In genomic region chr12:93098077-93098476, GRCh38 we compare ENCODE assay signal across 8 cellular contexts.
DNase-seq lines count a peak whose midpoint lies in the region; ATAC-seq, FAIRE-seq and TF ChIP-seq lines count a peak whose summit lies in the region.

No MANE protein-coding gene starts in this region.

- 43 to 48% methylated on average over 2 of the region's 2 CpGs for WGBS in esophagus squamous epithelium, 2 donors

- H3K27ac ChIP-seq in esophagus squamous epithelium (no peak overlapping the region), upper lobe of right lung (no peak overlapping the region)

- DNase-seq in AML-193 (lab: John Stamatoyannopoulos, UW) (peak; percentile 92 to 94), GM19239 (ENCODE audit: insufficient read length, low spot score) (peak; percentile 22), NCI-H774 (lab: John Stamatoyannopoulos, UW) (peak; percentile 26), esophagus squamous epithelium (lab: John Stamatoyannopoulos, UW) (peak; percentile 13), omental fat pad (ENCODE audit: low spot score) (peak; percentile 72), upper lobe of right lung (peak; percentile 65)
- DNase-seq in activated CD8-positive, alpha-beta memory T cell treated with anti-CD3 and anti-CD28 coated beads, Interleukin-2, amount 50 U/mL, for 1 hour (ENCODE audit: extremely low read depth): peak; percentile 17

- intact Hi-C loops in esophagus squamous epithelium (cut with DNase I): no loop called here
- intact Hi-C loops in upper lobe of right lung (cut with DNase I): no loop called here

- ATAC-seq in omental fat pad (ENCODE audit: low FRiP score): no peak
- ATAC-seq in upper lobe of right lung: peak; percentile 96
- no peak for ATAC-seq in HG03571 (IDR thresholded peaks at IDR 0.05; ENCODE audit: unreplicated experiment)

- TF ChIP-seq POLR2A in esophagus squamous epithelium (IDR thresholded peaks at IDR 0.05): no peak

- H3K4me3 ChIP-seq in esophagus squamous epithelium (no peak overlapping the region), upper lobe of right lung (no peak overlapping the region)

- no peaks in the 10 kb centered on the region for H3K9me3 ChIP-seq in esophagus squamous epithelium
- H3K9me3 ChIP-seq in upper lobe of right lung: no peaks in the 10 kb centered on the region

- H3K27me3 ChIP-seq in esophagus squamous epithelium (no peaks in the 10 kb centered on the region), upper lobe of right lung (no peaks in the 10 kb centered on the region)

- H3K36me3 ChIP-seq in esophagus squamous epithelium (no peaks in the 10 kb centered on the region), upper lobe of right lung (no peaks in the 10 kb centered on the region)

- TF ChIP-seq CTCF in esophagus squamous epithelium (IDR thresholded peaks at IDR 0.05) (peak; percentile 33 to 52 (median 40)), omental fat pad (IDR thresholded peaks at IDR 0.05) (no peak), upper lobe of right lung (IDR thresholded peaks at IDR 0.05) (peak; percentile 66)

- H3K4me1 ChIP-seq in esophagus squamous epithelium: peaks cover 0 to under 1% (median 0%) of the 10 kb centered on the region in 3 donors
- H3K4me1 ChIP-seq in upper lobe of right lung: no peaks in the 10 kb centered on the region

- FAIRE-seq in GM19239 (lab: Jason Lieb, UNC): peak; percentile 83

Comparison
In these comparisons a context has a peak if more than half of its experiments do, and no peak if none do; other contexts are left out.
1. DNase-seq: peak in every context shown above with its lines; median percentile 93 in AML-193; 72 in omental fat pad; 65 in upper lobe of right lung; 26 in NCI-H774; 22 in GM19239; 17 in activated CD8-positive, alpha-beta memory T cell treated with anti-CD3 and anti-CD28 coated beads, Interleukin-2, amount 50 U/mL, for 1 hour; 13 in esophagus squamous epithelium.
2. CTCF ChIP-seq: peak in esophagus squamous epithelium (6 of 6) and upper lobe of right lung (single experiment); none in omental fat pad (0 of 3).